In the genomic region with DNA sequence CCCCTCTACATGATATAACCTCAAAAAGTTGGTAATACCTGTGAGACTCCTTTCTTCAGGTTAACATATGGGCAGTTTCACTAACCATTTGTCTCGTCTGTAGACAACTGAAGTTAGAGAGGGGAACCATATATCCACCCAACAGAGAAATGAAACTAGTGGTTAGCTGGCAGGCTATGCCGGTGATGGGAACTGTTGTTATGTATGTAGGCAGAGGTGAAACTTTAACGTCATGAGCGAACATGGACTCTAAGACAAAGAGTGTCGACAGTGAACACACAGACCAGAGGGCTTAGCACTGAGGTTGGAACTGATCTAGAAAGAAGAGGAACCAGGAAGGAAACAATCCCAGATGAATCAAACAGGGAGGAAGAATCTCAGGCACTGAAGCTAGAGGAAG, we compare ENCODE assay signal across 8 cellular contexts.
A peak's percentile ranks its signal among the peaks of the same experiment; 100 is the strongest.
DNase-seq lines count a peak whose midpoint lies in the region; ATAC-seq and TF ChIP-seq lines count a peak whose summit lies in the region.

No MANE protein-coding gene starts in this region.

- H3K4me3 ChIP-seq in OCI-LY1 (ENCODE audit: low read depth, low read length, poor library complexity, severe bottlenecking) (peak overlapping the region; percentile 36), thyroid gland (replicated peaks in 1 of 3) (no peak overlapping the region)

- no peak for DNase-seq in activated T-cell treated with anti-CD3 and anti-CD28 coated beads, Interleukin-2, amount 50 U/mL, for 24 hours
- DNase-seq in activated T-cell treated with anti-CD3 and anti-CD28 coated beads, Interleukin-2, amount 50 U/mL, for 1 hour = no peak
- peak; percentile 57 for DNase-seq in stimulated activated CD4-positive, alpha-beta T cell treated with anti-CD3 and anti-CD28 coated beads, Interleukin-4, amount 100 ng/mL, for 24 hours
- DNase-seq in ureter (ENCODE audit: low spot score) (no peak), NCI-H526 (lab: John Stamatoyannopoulos, UW) (no peak), thyroid gland (no peak)

- WGBS in thyroid gland, 2 donors = 83 to 87% methylated on average over 5 of the region's 5 CpGs

- TF ChIP-seq POLR2A in thyroid gland (IDR thresholded peaks at IDR 0.05) = no peak

- no peaks in the 10 kb centered on the region for H4K20me1 ChIP-seq in OCI-LY1 (ENCODE audit: insufficient read depth, low read length)

- H3K9me3 ChIP-seq in OCI-LY1 (ENCODE audit: low read length) = peaks cover 19% of the 10 kb centered on the region
- no peaks in the 10 kb centered on the region for H3K9me3 ChIP-seq in thyroid gland

- H3K27me3 ChIP-seq in OCI-LY1 (ENCODE audit: insufficient read depth, low read length) (no peaks in the 10 kb centered on the region), thyroid gland (no peaks in the 10 kb centered on the region)

- H3K4me1 Mint-ChIP-seq in activated T-cell treated with anti-CD3 and anti-CD28 coated beads, Interleukin-2, amount 50 U/mL, for 24 hours (ENCODE audit: low read depth) = peaks cover 95% of the 10 kb centered on the region

- H3K36me3 Mint-ChIP-seq in activated T-cell treated with anti-CD3 and anti-CD28 coated beads, Interleukin-2, amount 50 U/mL, for 24 hours (ENCODE audit: low read depth) = peaks cover 98% of the 10 kb centered on the region

- H3K9me3 Mint-ChIP-seq in activated T-cell treated with anti-CD3 and anti-CD28 coated beads, Interleukin-2, amount 50 U/mL, for 24 hours = peaks cover 4% of the 10 kb centered on the region

- no peaks in the 10 kb centered on the region for H3F3A ChIP-seq in OCI-LY1 (ENCODE audit: insufficient read depth, low read length)

- no peaks in the 10 kb centered on the region for H3K27me3 Mint-ChIP-seq in activated T-cell treated with anti-CD3 and anti-CD28 coated beads, Interleukin-2, amount 50 U/mL, for 24 hours

- ATAC-seq in HG02798 (IDR thresholded peaks at IDR 0.05; ENCODE audit: poor library complexity, unreplicated experiment) = peak; percentile 90

- H3K36me3 ChIP-seq in OCI-LY1 (ENCODE audit: insufficient read depth, low read length) (peaks cover 89% of the 10 kb centered on the region), thyroid gland (no peaks in the 10 kb centered on the region)

- peaks cover 100% of the 10 kb centered on the region for H3K79me2 ChIP-seq in OCI-LY1 (ENCODE audit: insufficient read depth, low read length)

- H3K4me3 Mint-ChIP-seq in activated T-cell treated with anti-CD3 and anti-CD28 coated beads, Interleukin-2, amount 50 U/mL, for 24 hours = peak overlapping the region; percentile 42

- intact Hi-C loops in thyroid gland (cut with DNase I) = no loop called here

- H3K9me2 ChIP-seq in OCI-LY1 (ENCODE audit: low read depth, low read length) = no peaks in the 10 kb centered on the region

- H3K9ac ChIP-seq in OCI-LY1 (ENCODE audit: low read length) = no peak overlapping the region; the same call in 1 of the 2 replicates

- H2AFZ ChIP-seq in OCI-LY1 (ENCODE audit: low read length) = no peak overlapping the region

- H3K27ac ChIP-seq in OCI-LY1 (ENCODE audit: low read depth, low read length, poor library complexity, severe bottlenecking) = peak overlapping the region; percentile 77
- H3K27ac ChIP-seq in thyroid gland = no peak overlapping the region

- H3K4me2 ChIP-seq in OCI-LY1 (ENCODE audit: low read length) = peak overlapping the region; percentile 47

- H3K4me1 ChIP-seq in OCI-LY1 (ENCODE audit: insufficient read depth, low read length, severe bottlenecking) = peaks cover 53% of the 10 kb centered on the region
- peaks cover 21 to 41% of the 10 kb centered on the region in 2 donors for H3K4me1 ChIP-seq in thyroid gland

- peak overlapping the region; percentile 87 for H3K27ac Mint-ChIP-seq in activated T-cell treated with anti-CD3 and anti-CD28 coated beads, Interleukin-2, amount 50 U/mL, for 24 hours

- TF ChIP-seq CTCF in OCI-LY1 (IDR thresholded peaks at IDR 0.05; ENCODE audit: low read length) (no peak), thyroid gland (IDR thresholded peaks at IDR 0.05) (no peak)
